ENCODE assay signal across 1 cellular context in the genomic region with DNA sequence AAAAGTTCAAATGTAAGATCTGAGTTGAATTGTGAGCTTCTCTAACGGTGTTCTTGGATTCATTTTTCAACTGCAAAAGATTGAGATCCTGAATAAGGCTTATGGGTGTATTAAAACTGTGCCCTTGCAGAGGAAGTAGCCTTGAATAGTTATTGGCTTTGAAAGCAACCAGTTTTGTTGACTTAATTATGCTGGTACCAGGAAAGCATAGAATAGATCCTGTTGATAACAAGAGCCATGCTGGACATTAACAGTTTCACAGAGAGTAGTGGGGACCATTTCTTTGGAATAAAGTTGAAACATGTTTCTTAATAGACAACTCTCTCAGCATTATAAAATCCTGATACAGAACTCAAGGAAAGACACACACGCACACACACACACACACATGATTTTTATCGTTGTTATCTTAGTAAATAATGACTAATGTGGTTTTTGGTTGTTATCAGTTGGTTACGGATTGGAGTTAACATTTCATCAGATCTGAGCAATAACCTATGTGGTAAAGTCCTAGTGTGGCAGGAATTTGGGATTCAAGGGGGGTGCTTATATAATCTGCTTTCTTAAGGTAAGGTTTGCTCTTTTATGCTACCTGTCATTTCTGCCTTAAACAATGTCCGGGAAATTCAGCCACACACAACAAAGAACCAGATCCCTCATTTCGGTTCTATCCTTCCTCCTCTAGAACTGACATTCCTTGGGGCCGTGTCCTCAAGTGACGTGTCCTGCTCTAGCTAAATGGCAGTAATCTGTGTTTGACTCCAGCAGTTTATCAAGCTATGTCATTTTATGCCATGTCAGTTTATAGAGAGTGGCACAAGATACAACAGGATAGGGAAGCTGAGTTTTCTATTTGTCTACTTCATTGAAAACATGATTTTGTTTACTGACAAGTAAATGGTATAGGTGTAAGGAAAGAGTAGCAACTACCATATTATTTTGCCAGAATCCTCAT.
TF ChIP-seq lines count a peak whose summit lies in the region.

No MANE protein-coding gene starts in this region.

TF ChIP-seq in SK-N-SH, 30 proteins besides CTCF, POLR2A, EP300 and RAD21 (continued from another document):
- TF ChIP-seq, protein P1, sequence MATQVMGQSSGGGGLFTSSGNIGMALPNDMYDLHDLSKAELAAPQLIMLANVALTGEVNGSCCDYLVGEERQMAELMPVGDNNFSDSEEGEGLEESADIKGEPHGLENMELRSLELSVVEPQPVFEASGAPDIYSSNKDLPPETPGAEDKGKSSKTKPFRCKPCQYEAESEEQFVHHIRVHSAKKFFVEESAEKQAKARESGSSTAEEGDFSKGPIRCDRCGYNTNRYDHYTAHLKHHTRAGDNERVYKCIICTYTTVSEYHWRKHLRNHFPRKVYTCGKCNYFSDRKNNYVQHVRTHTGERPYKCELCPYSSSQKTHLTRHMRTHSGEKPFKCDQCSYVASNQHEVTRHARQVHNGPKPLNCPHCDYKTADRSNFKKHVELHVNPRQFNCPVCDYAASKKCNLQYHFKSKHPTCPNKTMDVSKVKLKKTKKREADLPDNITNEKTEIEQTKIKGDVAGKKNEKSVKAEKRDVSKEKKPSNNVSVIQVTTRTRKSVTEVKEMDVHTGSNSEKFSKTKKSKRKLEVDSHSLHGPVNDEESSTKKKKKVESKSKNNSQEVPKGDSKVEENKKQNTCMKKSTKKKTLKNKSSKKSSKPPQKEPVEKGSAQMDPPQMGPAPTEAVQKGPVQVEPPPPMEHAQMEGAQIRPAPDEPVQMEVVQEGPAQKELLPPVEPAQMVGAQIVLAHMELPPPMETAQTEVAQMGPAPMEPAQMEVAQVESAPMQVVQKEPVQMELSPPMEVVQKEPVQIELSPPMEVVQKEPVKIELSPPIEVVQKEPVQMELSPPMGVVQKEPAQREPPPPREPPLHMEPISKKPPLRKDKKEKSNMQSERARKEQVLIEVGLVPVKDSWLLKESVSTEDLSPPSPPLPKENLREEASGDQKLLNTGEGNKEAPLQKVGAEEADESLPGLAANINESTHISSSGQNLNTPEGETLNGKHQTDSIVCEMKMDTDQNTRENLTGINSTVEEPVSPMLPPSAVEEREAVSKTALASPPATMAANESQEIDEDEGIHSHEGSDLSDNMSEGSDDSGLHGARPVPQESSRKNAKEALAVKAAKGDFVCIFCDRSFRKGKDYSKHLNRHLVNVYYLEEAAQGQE (IDR thresholded peaks at IDR 0.05; ENCODE audit: low read depth, low read length), result no peak
